In the genomic region with DNA sequence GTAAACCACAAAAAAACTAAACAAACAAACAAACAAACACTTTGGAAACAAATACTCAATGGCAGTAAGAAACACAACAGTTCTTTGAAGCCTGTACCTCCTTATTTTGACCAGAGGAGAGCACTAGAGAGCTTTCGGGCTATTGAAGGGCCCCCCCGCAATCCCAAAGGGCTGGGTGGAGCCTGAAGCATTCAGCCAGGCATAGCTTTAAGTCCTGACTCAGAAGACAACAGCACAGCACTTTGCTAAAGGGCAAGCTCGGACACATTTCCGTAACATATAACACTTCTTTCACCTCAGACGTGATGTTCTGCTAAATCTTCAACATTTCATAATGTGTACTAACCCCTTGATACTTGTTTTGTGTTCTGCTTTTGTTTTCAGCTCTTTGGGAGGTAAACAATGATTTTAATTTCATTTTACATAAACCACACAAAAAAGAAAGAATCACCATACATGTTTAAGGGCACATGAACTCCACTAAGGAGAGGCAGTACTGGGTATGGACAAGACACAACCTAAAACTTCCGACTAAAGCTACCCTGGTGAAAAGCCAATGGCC, we compare ENCODE assay signal across 8 cellular contexts. TPM values are rescaled to one million over a fixed set of nuclear protein-coding genes. Genes with fewer than 3 reads are reported as not detected.
A peak's percentile ranks its signal among the peaks of the same experiment; 100 is the strongest.
DNase-seq lines count a peak whose midpoint lies in the region; ATAC-seq and TF ChIP-seq lines count a peak whose summit lies in the region.

No MANE protein-coding gene starts in this region.

- no peaks in the 10 kb centered on the region for H3K9me2 ChIP-seq in SU-DHL-6 (replicated peaks; ENCODE audit: insufficient read depth, low read length)

- peaks cover 8% of the 10 kb centered on the region for H3K4me1 Mint-ChIP-seq in mesothelial cell of epicardium

- peaks cover 3 to 11% (median 7%) of the 10 kb centered on the region in 10 experiments; a peak in 13 of 20 replicates for H3K4me1 ChIP-seq in BLaER1 treated with 17β-estradiol and CSF1 and Interleukin-3, amounts not matched to agents 10 nM and 100 nM
- peaks cover 4 to 5% of the 10 kb centered on the region in 2 donors for H3K4me1 ChIP-seq in thoracic aorta (ENCODE audit: control insufficient read depth in 1 of 2, low read depth in 2 of 2)

- H3K9me3 ChIP-seq in BLaER1 treated with 17β-estradiol and CSF1 and Interleukin-3, amounts not matched to agents 10 nM and 100 nM (replicated peaks in 1 of 11) = peaks cover 0 to 10% (median 0%) of the 10 kb centered on the region in 11 experiments; a peak in 7 of 22 replicates
- H3K9me3 ChIP-seq in SU-DHL-6 (ENCODE audit: insufficient read depth, low read length) (no peaks in the 10 kb centered on the region), thoracic aorta (no peaks in the 10 kb centered on the region)

- no peaks in the 10 kb centered on the region for H3K27me3 ChIP-seq in BLaER1 treated with 17β-estradiol and CSF1 and Interleukin-3, amounts not matched to agents 10 nM and 100 nM
- H3K27me3 ChIP-seq in SU-DHL-6 (ENCODE audit: low read length) (no peaks in the 10 kb centered on the region), thoracic aorta (replicated peaks; ENCODE audit: insufficient read depth) (no peaks in the 10 kb centered on the region)

- peak overlapping the region; percentile 44 to 71 (median 63) for H3K9ac ChIP-seq in BLaER1 treated with 17β-estradiol and CSF1 and Interleukin-3, amounts not matched to agents 10 nM and 100 nM
- H3K9ac ChIP-seq in SU-DHL-6 (ENCODE audit: low read length) = peak overlapping the region; percentile 33

- H3K4me3 Mint-ChIP-seq in mesothelial cell of epicardium = peak overlapping the region; percentile 32

- H3K27me3 Mint-ChIP-seq in mesothelial cell of epicardium (ENCODE audit: low read depth) = no peaks in the 10 kb centered on the region

- H3K4me2 ChIP-seq in BLaER1 treated with 17β-estradiol and CSF1 and Interleukin-3, amounts not matched to agents 10 nM and 100 nM = peak overlapping the region; percentile 41 to 85 (median 64); a peak in 21 of 22 replicates
- H3K4me2 ChIP-seq in SU-DHL-6 (ENCODE audit: low read depth, low read length, poor library complexity, severe bottlenecking) = peak overlapping the region; percentile 51

- peak overlapping the region; percentile 41 to 78 (median 69); a peak in 20 of 22 replicates for H3K27ac ChIP-seq in BLaER1 treated with 17β-estradiol and CSF1 and Interleukin-3, amounts not matched to agents 10 nM and 100 nM
- H3K27ac ChIP-seq in SU-DHL-6 (ENCODE audit: low read depth, low read length) (no peak overlapping the region), thoracic aorta (peak overlapping the region in 1 of 2 donors; percentile 62)

- H4K20me1 ChIP-seq in BLaER1 treated with 17β-estradiol and CSF1 and Interleukin-3, amounts not matched to agents 10 nM and 100 nM = no peaks in the 10 kb centered on the region
- H4K20me1 ChIP-seq in SU-DHL-6 (ENCODE audit: low read depth, low read length) = no peaks in the 10 kb centered on the region

- H3K36me3 Mint-ChIP-seq in mesothelial cell of epicardium = no peaks in the 10 kb centered on the region

- no peaks in the 10 kb centered on the region for H3K36me3 ChIP-seq in BLaER1 treated with 17β-estradiol and CSF1 and Interleukin-3, amounts not matched to agents 10 nM and 100 nM
- H3K36me3 ChIP-seq in SU-DHL-6 (ENCODE audit: low read length) (no peaks in the 10 kb centered on the region), thoracic aorta (no peaks in the 10 kb centered on the region)

- DNase-seq in NCI-H146 (lab: John Stamatoyannopoulos, UW) = peak; percentile 78
- DNase-seq in epithelial cell of esophagus (ENCODE audit: low read depth) = peak; percentile 96
- peak; percentile 37 to 71 for DNase-seq in mesothelial cell of epicardium (ENCODE audit: low spot score in 2 of 2, unreplicated experiment in 2 of 2)
- peak; percentile 43 for DNase-seq in thoracic aorta (ENCODE audit: low spot score)

- TF ChIP-seq CTCF in SU-DHL-6 (IDR thresholded peaks at IDR 0.05; ENCODE audit: insufficient read depth, low read length, poor library complexity, severe bottlenecking) = peak; percentile 80
- peak; percentile 94 for TF ChIP-seq CTCF in epithelial cell of esophagus (IDR thresholded peaks at IDR 0.05; ENCODE audit: insufficient read depth, low read depth, low read length, missing control alignments)
- TF ChIP-seq CTCF in mesothelial cell of epicardium (IDR thresholded peaks at IDR 0.05; ENCODE audit: unreplicated experiment) = peak; percentile 74
- TF ChIP-seq CTCF in thoracic aorta (IDR thresholded peaks at IDR 0.05) = peak; percentile 82

- H3K27ac Mint-ChIP-seq in mesothelial cell of epicardium = peak overlapping the region; percentile 60

- H3K4me3 ChIP-seq in BLaER1 treated with 17β-estradiol and CSF1 and Interleukin-3, amounts not matched to agents 10 nM and 100 nM = peak overlapping the region in 7 of 10 experiments; percentile 26 to 41 (median 33); a peak in 8 of 20 replicates
- H3K4me3 ChIP-seq in SU-DHL-6 (ENCODE audit: insufficient read depth, low read length, poor library complexity, severe bottlenecking) (peak overlapping the region; percentile 15), epithelial cell of esophagus (ENCODE audit: low read length) (no peak overlapping the region), thoracic aorta (peak overlapping the region; percentile 68)

- no peaks in the 10 kb centered on the region for H3F3A ChIP-seq in SU-DHL-6 (ENCODE audit: insufficient read depth)

- H2AFZ ChIP-seq in SU-DHL-6 (ENCODE audit: low read depth, low read length, severe bottlenecking) = peak overlapping the region; percentile 69

- H3K79me2 ChIP-seq in SU-DHL-6 (ENCODE audit: insufficient read depth, low read length) = no peaks in the 10 kb centered on the region

- H3K9me3 Mint-ChIP-seq in mesothelial cell of epicardium = no peaks in the 10 kb centered on the region

- peak; percentile 69 for ATAC-seq in GM18858 (IDR thresholded peaks at IDR 0.05; ENCODE audit: unreplicated experiment)
- ATAC-seq in HG02981 (IDR thresholded peaks at IDR 0.05; ENCODE audit: unreplicated experiment) = peak; percentile 91
- peak; percentile 94 for ATAC-seq in thoracic aorta (ENCODE audit: insufficient number of reproducible peaks, low FRiP score, low read depth)

RNA-seq across cellular contexts. Expression of gene SHCBP1L, which starts 9.7 kb away (rescaled TPM):
- total RNA-seq in mesothelial cell of epicardium (not detected in 3 replicates), thoracic aorta (not detected)

Comparison
In these comparisons a context has a peak if more than half of its experiments do, and no peak if none do; other contexts are left out.
1. DNase-seq: peak in every context shown above with its lines; median percentile 96 in epithelial cell of esophagus; 78 in NCI-H146; 54 in mesothelial cell of epicardium; 43 in thoracic aorta.